Comparison of ENCODE assay signal across 2 cellular contexts in genomic region chr4:56449475-56449874, GRCh38.
TF ChIP-seq lines count a peak whose summit lies in the region.

No MANE protein-coding gene starts in this region.

TF ChIP-seq in HEK293, 187 proteins besides CTCF, POLR2A, EP300 and RAD21:
- peak; percentile 86 for TF ChIP-seq ZNF146 (tag by site-specific recombination; IDR thresholded peaks at IDR 0.05)

TF ChIP-seq in K562, 482 proteins besides CTCF, POLR2A, EP300 and RAD21:
- TF ChIP-seq RBM25 (IDR thresholded peaks at IDR 0.05; ENCODE audit: low read depth, low read length, severe bottlenecking) = peak; percentile 12
- TF ChIP-seq SUPT5H (IDR thresholded peaks at IDR 0.05) = 0 out of 2 replicates have a peak, but pooled peaks have one; percentile 28
- peak; percentile 82 for TF ChIP-seq ZNF146 (CRISPR knock-in tag; IDR thresholded peaks at IDR 0.05; ENCODE audit: unreplicated experiment)
